Comparison of ENCODE assay signal across 8 cellular contexts in the genomic region with DNA sequence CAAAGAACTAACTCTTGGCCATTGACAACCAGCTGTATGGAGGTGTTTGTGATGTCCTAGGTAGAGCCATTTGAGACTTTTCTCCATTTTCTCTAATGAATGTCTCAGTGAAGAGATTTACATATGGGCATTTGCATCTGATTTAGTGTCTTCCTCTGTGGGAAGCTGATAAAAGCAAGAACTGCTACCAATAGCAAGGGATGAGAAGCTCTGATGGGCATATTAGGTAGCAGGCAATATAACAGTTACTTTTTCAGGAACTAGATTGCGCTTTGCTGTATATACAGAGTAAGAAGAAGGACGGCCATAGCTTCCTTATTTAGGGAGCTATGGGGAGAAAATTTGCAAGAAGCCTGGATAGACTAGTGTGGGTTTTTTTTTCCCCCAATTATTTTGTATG.
DNase-seq lines count a peak whose midpoint lies in the region; TF ChIP-seq lines count a peak whose summit lies in the region.
"Not testable (repeated sequence)": the region's sequence is repeated elsewhere in the genome, so short reads cannot be mapped to it uniquely, and the experiment has no call there.

No MANE protein-coding gene starts in this region.

- TF ChIP-seq POLR2A in prostate gland (IDR thresholded peaks at IDR 0.05) = not testable (repeated sequence)

- H3F3A ChIP-seq in GM23248 (ENCODE audit: insufficient read depth) = peaks cover 29% of the 10 kb centered on the region

- H3K9me3 ChIP-seq in GM23248 (ENCODE audit: low read depth); esophagus (ENCODE audit: control insufficient read depth in 2 of 2, insufficient read depth in 1 of 2, low read depth in 1 of 2, low read length in 1 of 2); left ventricle myocardium inferior (replicated peaks); mucosa of rectum (ENCODE audit: control insufficient read depth in 2 of 2, low read length in 2 of 2); prostate gland; stomach smooth muscle (ENCODE audit: control insufficient read depth in 2 of 2, low read length in 2 of 2): not testable (repeated sequence)

- TF ChIP-seq CTCF in VCaP (conservative IDR thresholded peaks at IDR 0.05); left ventricle myocardium inferior (IDR thresholded peaks at IDR 0.05; ENCODE audit: borderline replicate concordance); prostate gland (IDR thresholded peaks at IDR 0.05): not testable (repeated sequence)

- H3K4me2 ChIP-seq in GM23248 (ENCODE audit: unreplicated experiment) = peak overlapping the region; percentile 96

- H3K79me2 ChIP-seq in GM23248 (ENCODE audit: insufficient read depth) = not testable (repeated sequence)

- in situ Hi-C loops in GM23248 (cut with MboI) = not testable (repeated sequence)

- H3K27me3 ChIP-seq in GM23248 (replicated peaks; ENCODE audit: insufficient read depth); esophagus (ENCODE audit: control insufficient read depth in 1 of 2, insufficient read depth in 2 of 2, low read length in 2 of 2); left ventricle myocardium inferior (ENCODE audit: low read depth); mucosa of rectum (ENCODE audit: control insufficient read depth in 2 of 2, insufficient read depth in 2 of 2, low read length in 2 of 2); prostate gland (replicated peaks; ENCODE audit: insufficient read depth); stomach smooth muscle (ENCODE audit: control insufficient read depth in 1 of 2, insufficient read depth in 2 of 2, low read length in 2 of 2): not testable (repeated sequence)

- H3K4me1 ChIP-seq in GM23248 (ENCODE audit: insufficient read depth) (peaks cover 30% of the 10 kb centered on the region), left ventricle myocardium inferior (peaks cover 95% of the 10 kb centered on the region)
- H3K4me1 ChIP-seq in esophagus (ENCODE audit: control insufficient read depth in 2 of 2, insufficient read depth in 2 of 2, low read length in 1 of 2); mucosa of rectum (ENCODE audit: control insufficient read depth in 2 of 2, insufficient read depth in 2 of 2, low read length in 2 of 2); prostate gland (replicated peaks); stomach smooth muscle (ENCODE audit: control insufficient read depth, insufficient read depth, low read length); urinary bladder (ENCODE audit: insufficient read depth): not testable (repeated sequence)

- H3K9ac ChIP-seq in GM23248 = not testable (repeated sequence)
- H3K9ac ChIP-seq in mucosa of rectum (ENCODE audit: low read depth in 1 of 2, low read length in 2 of 2) (peak overlapping the region; percentile 24 to 53), stomach smooth muscle (ENCODE audit: low read length in 2 of 2) (peak overlapping the region; percentile 97 to 99)

- not testable (repeated sequence) for H2AFZ ChIP-seq in GM23248

- H3K4me3 ChIP-seq in GM23248 = 0 out of 2 replicates have a peak overlapping the region, but pooled peaks have one; percentile 69
- peak overlapping the region; percentile 11 to 52 for H3K4me3 ChIP-seq in esophagus (ENCODE audit: low read depth in 1 of 2, low read length in 2 of 2)
- H3K4me3 ChIP-seq in left ventricle myocardium inferior = peak overlapping the region; percentile 48
- peak overlapping the region; percentile 6 to 63 for H3K4me3 ChIP-seq in mucosa of rectum (ENCODE audit: low read length in 2 of 2)
- H3K4me3 ChIP-seq in prostate gland = peak overlapping the region; percentile 15 to 28
- peak overlapping the region; percentile 70 to 88 for H3K4me3 ChIP-seq in stomach smooth muscle (ENCODE audit: low read length in 2 of 2)
- H3K4me3 ChIP-seq in urinary bladder (ENCODE audit: low read depth, low read length) = peak overlapping the region; percentile 40

- not testable (repeated sequence) for H3K9me2 ChIP-seq in GM23248 (ENCODE audit: insufficient read depth)

- H4K20me1 ChIP-seq in GM23248 (ENCODE audit: insufficient read depth) = not testable (repeated sequence)

- not testable (repeated sequence) for H3K36me3 ChIP-seq in GM23248 (ENCODE audit: low read depth); esophagus (ENCODE audit: control insufficient read depth in 2 of 2, insufficient read depth in 2 of 2, low read length in 1 of 2); left ventricle myocardium inferior; mucosa of rectum (ENCODE audit: control insufficient read depth in 2 of 2, insufficient read depth in 2 of 2, low read length in 2 of 2); prostate gland; stomach smooth muscle (ENCODE audit: control insufficient read depth in 2 of 2, insufficient read depth in 2 of 2, low read length in 2 of 2); urinary bladder (ENCODE audit: insufficient read depth)

- not testable (repeated sequence) for H3K27ac ChIP-seq in GM23248
- H3K27ac ChIP-seq in VCaP (0 out of 2 replicates have a peak overlapping the region, but pooled peaks have one; percentile 38), esophagus (ENCODE audit: low read depth in 2 of 2, low read length in 1 of 2) (peak overlapping the region in 1 of 2 donors; percentile 59), left ventricle myocardium inferior (replicated peaks) (peak overlapping the region; percentile 65), mucosa of rectum (ENCODE audit: low read depth in 2 of 2, low read length in 2 of 2) (peak overlapping the region; percentile 76 to 78), prostate gland (peak overlapping the region; percentile 72 to 73), stomach smooth muscle (ENCODE audit: low read length) (peak overlapping the region; percentile 95), urinary bladder (ENCODE audit: low read depth) (peak overlapping the region; percentile 39)

- intact Hi-C loops in left ventricle myocardium inferior (cut with micrococcal nuclease); prostate gland (cut with DNase I): not testable (repeated sequence)

- WGBS in GM23248 (ENCODE audit: low coverage in 1 of 2, low lambda C conversion rate in 2 of 2, missing lambda C conversion rate in 2 of 2), 2 experiments = 99 to 100% methylated on average over 2 of the region's 2 CpGs
- 69 to 71% methylated on average over 2 of the region's 2 CpGs for WGBS in esophagus, 2 donors
- WGBS in prostate gland = 65% methylated on average over 2 of the region's 2 CpGs
- WGBS in urinary bladder = 37% methylated on average over 2 of the region's 2 CpGs

- DNase-seq in GM23248; left ventricle myocardium inferior; prostate gland (ENCODE audit: low spot score): not testable (repeated sequence)

Comparison
In these comparisons a context has a peak if more than half of its experiments do, and no peak if none do; other contexts are left out.
1. H3K4me3 ChIP-seq: peak in every context shown above with its lines; median percentile 79 in stomach smooth muscle; 69 in GM23248; 48 in left ventricle myocardium inferior; 40 in urinary bladder; 34 in mucosa of rectum; 32 in esophagus; 22 in prostate gland.